8 cellular contexts compared by ENCODE assay signal in the genomic region with DNA sequence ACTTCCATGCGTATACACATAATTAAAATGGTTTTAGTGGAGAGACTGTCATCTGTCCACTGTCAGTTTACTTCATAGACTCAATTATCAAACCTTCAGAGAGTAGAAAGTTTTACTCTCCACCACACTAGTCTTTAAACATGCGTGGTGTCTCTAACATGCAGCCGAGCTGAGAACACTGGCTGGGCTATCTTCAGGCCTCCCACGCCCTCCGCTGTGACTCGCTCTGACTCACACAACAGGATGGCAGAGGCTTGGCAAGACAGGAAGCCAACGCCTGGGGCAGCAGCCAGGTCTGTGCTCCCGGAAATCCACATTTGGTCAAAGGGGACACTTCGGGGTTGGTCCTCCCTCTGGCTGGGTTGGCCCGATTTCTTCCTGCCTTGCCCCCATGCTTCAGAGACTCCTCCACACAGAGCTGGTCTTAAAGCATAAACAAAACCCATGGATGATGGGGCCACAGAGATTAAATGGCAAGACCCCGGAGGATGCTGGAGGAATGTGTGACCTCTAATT. TPM values are rescaled to one million over a fixed set of nuclear protein-coding genes. Genes with fewer than 3 reads are reported as not detected.
DNase-seq lines count a peak whose midpoint lies in the region; ATAC-seq and TF ChIP-seq lines count a peak whose summit lies in the region.

No MANE protein-coding gene starts in this region.

- no peaks in the 10 kb centered on the region for H3K36me3 ChIP-seq in osteoblast (ENCODE audit: insufficient read depth, low read length)
- H3K36me3 ChIP-seq in thymus (ENCODE audit: control insufficient read depth, insufficient read depth) = no peaks in the 10 kb centered on the region

- H3K4me3 ChIP-seq in fibroblast of mammary gland (ENCODE audit: control insufficient read depth, low read depth, low read length) = no peak overlapping the region
- no peak overlapping the region for H3K4me3 ChIP-seq in osteoblast (ENCODE audit: insufficient read depth, low read length)
- no peak overlapping the region for H3K4me3 ChIP-seq in thymus (ENCODE audit: low read length)

- H3K27ac ChIP-seq in osteoblast (ENCODE audit: low read depth, low read length) (peak overlapping the region; percentile 88), thymus (ENCODE audit: low read depth) (peak overlapping the region; percentile 80)

- H4K20me1 ChIP-seq in osteoblast (ENCODE audit: insufficient read depth, low read length) = no peaks in the 10 kb centered on the region

- no peaks in the 10 kb centered on the region for H3K27me3 ChIP-seq in osteoblast (ENCODE audit: insufficient read depth, low read length)
- H3K27me3 ChIP-seq in thymus (ENCODE audit: control insufficient read depth, insufficient read depth) = no peaks in the 10 kb centered on the region

- DNase-seq in activated T-cell treated with anti-CD3 and anti-CD28 coated beads, Interleukin-2, amount 50 U/mL, for 48 hours = peak; percentile 93 to 94
- DNase-seq in fibroblast of mammary gland (ENCODE audit: low read depth) = peak; percentile 95
- peak; percentile 82 for DNase-seq in osteoblast (ENCODE audit: insufficient read length, low spot score, missing footprints)

- ATAC-seq in GM18511 (IDR thresholded peaks at IDR 0.05; ENCODE audit: unreplicated experiment) (peak; percentile 55), HG02981 (IDR thresholded peaks at IDR 0.05; ENCODE audit: unreplicated experiment) (peak; percentile 36), GM18870 (IDR thresholded peaks at IDR 0.05; ENCODE audit: unreplicated experiment) (no peak)

- TF ChIP-seq CTCF in fibroblast of mammary gland (conservative IDR thresholded peaks at IDR 0.05; ENCODE audit: control insufficient read depth, insufficient read depth, low read depth, low read length) = no peak
- TF ChIP-seq CTCF in osteoblast (IDR thresholded peaks at IDR 0.05; ENCODE audit: extremely low read depth, low read depth, low read length) = no peak

- peak overlapping the region; percentile 41 for H3K4me2 ChIP-seq in osteoblast (ENCODE audit: insufficient read depth, low read length)

- H3K4me1 ChIP-seq in osteoblast (ENCODE audit: insufficient read depth, low read length) (peaks cover 35% of the 10 kb centered on the region), thymus (ENCODE audit: control insufficient read depth, insufficient read depth, low read length) (peaks cover 15% of the 10 kb centered on the region)

- WGBS in thymus = 78% methylated on average over 11 of the region's 11 CpGs

- H3K9me3 ChIP-seq in osteoblast (ENCODE audit: low read depth, low read length) (no peaks in the 10 kb centered on the region), thymus (ENCODE audit: control insufficient read depth) (no peaks in the 10 kb centered on the region)

- no peaks in the 10 kb centered on the region for H3K79me2 ChIP-seq in osteoblast (ENCODE audit: insufficient read depth, low read length)

- peak overlapping the region; percentile 71 for H2AFZ ChIP-seq in osteoblast (ENCODE audit: low read length)

TF ChIP-seq in PFSK-1, 5 proteins besides CTCF, POLR2A, EP300 and RAD21:
- TF ChIP-seq POLR2AphosphoS5 (IDR thresholded peaks at IDR 0.05; ENCODE audit: low read depth, low read length) (no peak), SIN3A (IDR thresholded peaks at IDR 0.05; ENCODE audit: borderline replicate concordance, insufficient read depth, low read length) (no peak), TAF1 (IDR thresholded peaks at IDR 0.05; ENCODE audit: borderline replicate concordance, insufficient read depth, low read length) (no peak), FOXP2 (optimal IDR thresholded peaks at IDR 0.05; ENCODE audit: borderline replicate concordance, extremely low read depth, extremely low read length, insufficient read depth) (peak; percentile 94)
- TF ChIP-seq, protein P1, sequence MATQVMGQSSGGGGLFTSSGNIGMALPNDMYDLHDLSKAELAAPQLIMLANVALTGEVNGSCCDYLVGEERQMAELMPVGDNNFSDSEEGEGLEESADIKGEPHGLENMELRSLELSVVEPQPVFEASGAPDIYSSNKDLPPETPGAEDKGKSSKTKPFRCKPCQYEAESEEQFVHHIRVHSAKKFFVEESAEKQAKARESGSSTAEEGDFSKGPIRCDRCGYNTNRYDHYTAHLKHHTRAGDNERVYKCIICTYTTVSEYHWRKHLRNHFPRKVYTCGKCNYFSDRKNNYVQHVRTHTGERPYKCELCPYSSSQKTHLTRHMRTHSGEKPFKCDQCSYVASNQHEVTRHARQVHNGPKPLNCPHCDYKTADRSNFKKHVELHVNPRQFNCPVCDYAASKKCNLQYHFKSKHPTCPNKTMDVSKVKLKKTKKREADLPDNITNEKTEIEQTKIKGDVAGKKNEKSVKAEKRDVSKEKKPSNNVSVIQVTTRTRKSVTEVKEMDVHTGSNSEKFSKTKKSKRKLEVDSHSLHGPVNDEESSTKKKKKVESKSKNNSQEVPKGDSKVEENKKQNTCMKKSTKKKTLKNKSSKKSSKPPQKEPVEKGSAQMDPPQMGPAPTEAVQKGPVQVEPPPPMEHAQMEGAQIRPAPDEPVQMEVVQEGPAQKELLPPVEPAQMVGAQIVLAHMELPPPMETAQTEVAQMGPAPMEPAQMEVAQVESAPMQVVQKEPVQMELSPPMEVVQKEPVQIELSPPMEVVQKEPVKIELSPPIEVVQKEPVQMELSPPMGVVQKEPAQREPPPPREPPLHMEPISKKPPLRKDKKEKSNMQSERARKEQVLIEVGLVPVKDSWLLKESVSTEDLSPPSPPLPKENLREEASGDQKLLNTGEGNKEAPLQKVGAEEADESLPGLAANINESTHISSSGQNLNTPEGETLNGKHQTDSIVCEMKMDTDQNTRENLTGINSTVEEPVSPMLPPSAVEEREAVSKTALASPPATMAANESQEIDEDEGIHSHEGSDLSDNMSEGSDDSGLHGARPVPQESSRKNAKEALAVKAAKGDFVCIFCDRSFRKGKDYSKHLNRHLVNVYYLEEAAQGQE (IDR thresholded peaks at IDR 0.05; ENCODE audit: insufficient read depth in 1 of 2, low read depth in 2 of 2, low read length in 2 of 2) = peak in 1 of 2 experiments; percentile 33; a peak in 1 of 4 replicates
TF ChIP-seq in PFSK-1: peak in this region for 2.

RNA-seq across cellular contexts. Expression of a gene that starts 22.7 kb away (rescaled TPM):
- polyA plus RNA-seq in PFSK-1 (2012; ENCODE audit: insufficient read length, low read depth) = 32.4 TPM
- 60.1 and 63.1 TPM in 2 replicates for total RNA-seq in osteoblast
- polyA plus RNA-seq in thymus = 111 TPM

RNA-seq across cellular contexts. Expression of a gene that starts 55.8 kb away (rescaled TPM):
- 33.2 TPM for polyA plus RNA-seq in PFSK-1 (2012; ENCODE audit: insufficient read length, low read depth)
- total RNA-seq in osteoblast = 26.1 and 28.0 TPM in 2 replicates
- 18.2 TPM for polyA plus RNA-seq in thymus
